ENCODE assay signal across 1 cellular context in genomic region chr10:30812018-30812851, GRCh38.
TF ChIP-seq lines count a peak whose summit lies in the region.

No MANE protein-coding gene starts in this region.

TF ChIP-seq in HepG2, 621 proteins besides CTCF, POLR2A, EP300 and RAD21 (continued from another document):
- TF ChIP-seq E2F5 (CRISPR knock-in tag; conservative IDR thresholded peaks at IDR 0.05) (no peak), ZNF75D (CRISPR knock-in tag; IDR thresholded peaks at IDR 0.05; ENCODE audit: borderline replicate concordance) (no peak), ZNF724P (CRISPR knock-in tag; IDR thresholded peaks at IDR 0.05; ENCODE audit: borderline replicate concordance) (no peak), U2AF2 (IDR thresholded peaks at IDR 0.05; ENCODE audit: low read depth, low read length) (no peak), PHF21A (CRISPR knock-in tag; IDR thresholded peaks at IDR 0.05) (no peak), NFAT5 (CRISPR knock-in tag; IDR thresholded peaks at IDR 0.05) (no peak)
